11 cellular contexts compared by ENCODE assay signal in genomic region chr7:55021053-55021452, GRCh38. TPM values are rescaled to one million over a fixed set of nuclear protein-coding genes. Genes with fewer than 3 reads are reported as not detected.
DNase-seq lines count a peak whose midpoint lies in the region; ATAC-seq and TF ChIP-seq lines count a peak whose summit lies in the region.
"Had no signal": no experiment of that assay in that cellular context is flagged by ENCODE, and none has a peak within 500 bp of the region (broad histone marks: within the 10 kb centered on the region; RNA-seq: fewer than 3 reads in every experiment).

No MANE protein-coding gene starts in this region.

- H3K4me1 ChIP-seq in subcutaneous abdominal adipose tissue (ENCODE audit: control insufficient read depth in 5 of 5, insufficient read depth in 5 of 5, low read length in 5 of 5): peaks cover 2 to 73% (median 61%) of the 10 kb centered on the region in 5 donors

- peak overlapping the region; percentile 89 for H3K4me3 Mint-ChIP-seq in HFFc6
- H3K4me3 Mint-ChIP-seq in MCF 10A (ENCODE audit: unreplicated experiment): peak overlapping the region; percentile 86

- BruUV-seq in MCF 10A (replicated peaks; lab: Mats Ljungman, UMichigan): TSS peak; percentile 46

- H3K4me3 ChIP-seq in lower leg skin (ENCODE audit: low read depth, poor library complexity, severe bottlenecking) (peak overlapping the region; percentile 71), subcutaneous abdominal adipose tissue (ENCODE audit: low read depth in 1 of 5, low read length in 5 of 5) (peak overlapping the region; percentile 74 to 87 (median 79))

- H3K4me1 Mint-ChIP-seq in HFFc6 (ENCODE audit: low read depth) (peaks cover 64% of the 10 kb centered on the region), MCF 10A (ENCODE audit: insufficient read depth, unreplicated experiment) (peaks cover 18% of the 10 kb centered on the region)

- H3K9me3 Mint-ChIP-seq in HFFc6 (no peaks in the 10 kb centered on the region), MCF 10A (ENCODE audit: unreplicated experiment) (no peaks in the 10 kb centered on the region)

- DNase-seq in HFFc6: no peak
- DNase-seq in MCF 10A (ENCODE audit: unreplicated experiment): no peak
- DNase-seq in lower leg skin (ENCODE audit: low spot score in 2 of 2): no peak
- no peak for DNase-seq in T-helper 9 cell
- DNase-seq in AG20443 (ENCODE audit: low spot score): no peak
- DNase-seq: DMS153; stimulated activated naive CD4-positive, alpha-beta T cell treated with Interleukin-2 at 50 U/mL for 16 hours; T1000 had no signal

- intact Hi-C loops in MCF 10A (cut with micrococcal nuclease): loop anchor here (1.0 to 10.0 kb wide), 7 partner anchors 54 to 249 kb away; no protein-coding TSS in a partner anchor
- intact Hi-C loops in lower leg skin (cut with DNase I; ENCODE audit: low total_unique reads): loop anchor here (10.0 kb wide), 1 partner anchor 94 kb away; no protein-coding TSS in a partner anchor

- H3K36me3 Mint-ChIP-seq in HFFc6 (ENCODE audit: low read depth) (peaks cover 41% of the 10 kb centered on the region), MCF 10A (ENCODE audit: insufficient read depth, unreplicated experiment) (peaks cover 61% of the 10 kb centered on the region)

- no peak for TF ChIP-seq POLR2A in lower leg skin (IDR thresholded peaks at IDR 0.05)

- H3K27ac ChIP-seq in subcutaneous abdominal adipose tissue (ENCODE audit: low read depth, low read length): peak overlapping the region; percentile 81

- H3K9ac ChIP-seq in subcutaneous abdominal adipose tissue (ENCODE audit: low read length in 5 of 5): peak overlapping the region in 3 of 5 donors; percentile 26 to 90 (median 71)

- H3K36me3 ChIP-seq in subcutaneous abdominal adipose tissue (ENCODE audit: control insufficient read depth in 5 of 5, insufficient read depth in 5 of 5, low read length in 5 of 5): no peaks in the 10 kb centered on the region

- no peaks in the 10 kb centered on the region for H3K9me3 ChIP-seq in subcutaneous abdominal adipose tissue (ENCODE audit: control insufficient read depth in 5 of 5, low read length in 5 of 5)

- peak overlapping the region; percentile 79 for H3K27ac Mint-ChIP-seq in HFFc6
- peak overlapping the region; percentile 93 for H3K27ac Mint-ChIP-seq in MCF 10A (ENCODE audit: low read depth, unreplicated experiment)

- ATAC-seq in GM19397 (IDR thresholded peaks at IDR 0.05; ENCODE audit: unreplicated experiment) (no peak), HG02571 (IDR thresholded peaks at IDR 0.05; ENCODE audit: unreplicated experiment) (no peak)

- TF ChIP-seq CTCF in HFFc6 (IDR thresholded peaks at IDR 0.05) (no peak), MCF 10A (IDR thresholded peaks at IDR 0.05; ENCODE audit: unreplicated experiment) (no peak), lower leg skin (IDR thresholded peaks at IDR 0.05) (no peak)

- H3K27me3 Mint-ChIP-seq in HFFc6 (ENCODE audit: insufficient read depth): peaks cover 1% of the 10 kb centered on the region
- no peaks in the 10 kb centered on the region for H3K27me3 Mint-ChIP-seq in MCF 10A (ENCODE audit: insufficient read depth, unreplicated experiment)

- WGBS in lower leg skin, 2 donors: 33 to 42% methylated on average over 9 of the region's 9 CpGs

- CTCF ChIA-PET in MCF 10A (lab: Yijun Ruan, JAX): interaction anchor here (0.6 to 6.8 kb wide), 17 partner anchors 16 to 1030 kb away, joined by 3 to 39 read pairs (median 4); partner anchors contain the start of genes PSPH and SEC61G

- POLR2A ChIA-PET in MCF 10A (lab: Yijun Ruan, JAX): interaction anchor here (0.9 to 9.3 kb wide), 30 partner anchors 9 to 262 kb away, joined by 3 to 170 read pairs (median 12); partner anchors contain the start of gene SEC61G

- H3K27me3 ChIP-seq in subcutaneous abdominal adipose tissue (ENCODE audit: control insufficient read depth in 5 of 5, insufficient read depth in 4 of 5, low read length in 5 of 5): peaks cover 0 to 4% (median 0%) of the 10 kb centered on the region in 5 donors

RNA-seq across cellular contexts. Expression of gene EGFR, which starts 2.2 kb away (rescaled TPM):
- total RNA-seq in HFFc6 (2021; fragmentation: NEBNext Ultra II Directional; extraction: Animal tissue kit (Norgen Biotek cat#: 25700)): 10 to 100 TPM; 69.9 to 87.2 (median 77.0) TPM
- total RNA-seq in MCF 10A (2022) (371 and 448 TPM in 2 replicates), lower leg skin (100 to 1,000 TPM; 224 to 292 (median 233) TPM)
